In the genomic region with DNA sequence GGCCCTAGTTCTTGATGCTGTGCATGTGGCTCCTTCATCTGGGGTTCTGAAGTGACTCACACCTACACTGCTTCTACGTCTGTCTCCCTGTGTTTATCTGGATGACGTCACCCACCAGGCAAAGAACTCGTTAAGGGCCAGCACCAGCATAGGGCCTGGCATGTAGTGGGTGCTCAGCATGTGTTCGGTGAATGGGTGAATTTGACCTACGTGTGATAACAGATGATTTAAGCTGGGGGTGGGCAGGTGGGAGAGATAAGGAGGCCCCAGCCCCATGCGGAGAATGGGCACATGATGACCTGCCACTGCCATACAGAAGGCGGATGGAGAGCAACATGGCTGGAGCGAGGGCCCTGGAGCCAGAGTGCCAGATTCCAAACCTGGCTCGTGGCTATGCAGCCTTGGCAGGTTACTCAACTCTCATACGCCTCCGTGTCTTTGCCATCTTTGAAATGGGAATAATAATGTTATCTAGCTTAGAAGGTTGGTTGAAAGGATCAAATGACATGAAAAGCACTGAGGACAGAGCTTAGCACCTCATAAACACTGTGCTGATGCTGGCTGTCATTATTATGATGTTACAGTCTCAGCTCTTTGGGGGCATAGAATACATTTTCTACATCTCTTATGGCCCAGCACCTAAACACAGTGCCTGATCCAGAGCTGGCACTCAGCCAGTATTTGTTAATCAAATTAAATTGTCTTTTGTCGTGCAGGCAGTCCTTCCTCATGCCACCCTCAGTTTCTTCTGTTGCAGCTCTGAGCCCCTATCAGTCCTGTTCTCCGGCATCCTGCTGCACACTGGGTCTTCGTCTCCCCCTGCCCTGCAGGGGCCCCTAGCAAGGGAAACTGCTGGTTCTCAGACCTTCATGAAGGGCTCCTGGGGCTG, we compare ENCODE assay signal across 1 cellular context.
TF ChIP-seq lines count a peak whose summit lies in the region.

No MANE protein-coding gene starts in this region.

TF ChIP-seq in HepG2, 621 proteins besides CTCF, POLR2A, EP300 and RAD21:
- TF ChIP-seq, protein P1, sequence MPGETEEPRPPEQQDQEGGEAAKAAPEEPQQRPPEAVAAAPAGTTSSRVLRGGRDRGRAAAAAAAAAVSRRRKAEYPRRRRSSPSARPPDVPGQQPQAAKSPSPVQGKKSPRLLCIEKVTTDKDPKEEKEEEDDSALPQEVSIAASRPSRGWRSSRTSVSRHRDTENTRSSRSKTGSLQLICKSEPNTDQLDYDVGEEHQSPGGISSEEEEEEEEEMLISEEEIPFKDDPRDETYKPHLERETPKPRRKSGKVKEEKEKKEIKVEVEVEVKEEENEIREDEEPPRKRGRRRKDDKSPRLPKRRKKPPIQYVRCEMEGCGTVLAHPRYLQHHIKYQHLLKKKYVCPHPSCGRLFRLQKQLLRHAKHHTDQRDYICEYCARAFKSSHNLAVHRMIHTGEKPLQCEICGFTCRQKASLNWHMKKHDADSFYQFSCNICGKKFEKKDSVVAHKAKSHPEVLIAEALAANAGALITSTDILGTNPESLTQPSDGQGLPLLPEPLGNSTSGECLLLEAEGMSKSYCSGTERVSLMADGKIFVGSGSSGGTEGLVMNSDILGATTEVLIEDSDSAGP (CRISPR knock-in tag; IDR thresholded peaks at IDR 0.05; ENCODE audit: borderline replicate concordance): peak; percentile 26; the same call in 1 of the 2 replicates
- TF ChIP-seq, protein P2, sequence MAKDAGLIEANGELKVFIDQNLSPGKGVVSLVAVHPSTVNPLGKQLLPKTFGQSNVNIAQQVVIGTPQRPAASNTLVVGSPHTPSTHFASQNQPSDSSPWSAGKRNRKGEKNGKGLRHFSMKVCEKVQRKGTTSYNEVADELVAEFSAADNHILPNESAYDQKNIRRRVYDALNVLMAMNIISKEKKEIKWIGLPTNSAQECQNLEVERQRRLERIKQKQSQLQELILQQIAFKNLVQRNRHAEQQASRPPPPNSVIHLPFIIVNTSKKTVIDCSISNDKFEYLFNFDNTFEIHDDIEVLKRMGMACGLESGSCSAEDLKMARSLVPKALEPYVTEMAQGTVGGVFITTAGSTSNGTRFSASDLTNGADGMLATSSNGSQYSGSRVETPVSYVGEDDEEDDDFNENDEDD (CRISPR knock-in tag; IDR thresholded peaks at IDR 0.05; ENCODE audit: borderline replicate concordance): no peak
- TF ChIP-seq SRY (CRISPR knock-in tag; IDR thresholded peaks at IDR 0.05) (no peak), NCOA1 (CRISPR knock-in tag; IDR thresholded peaks at IDR 0.05) (no peak), FOXK1 (CRISPR knock-in tag; IDR thresholded peaks at IDR 0.05; ENCODE audit: borderline replicate concordance, low read depth) (peak; percentile 52; the same call in 1 of the 2 replicates), SALL1 (CRISPR knock-in tag; IDR thresholded peaks at IDR 0.05) (0 out of 2 replicates have a peak, but pooled peaks have one; percentile 7), ATF3 (CRISPR knock-in tag; IDR thresholded peaks at IDR 0.05) (peak; percentile 58; the same call in 1 of the 2 replicates), CREM (IDR thresholded peaks at IDR 0.05) (peak; percentile 39; the same call in 1 of the 2 replicates), CREM (CRISPR knock-in tag; IDR thresholded peaks at IDR 0.05) (no peak), ZBTB21 (CRISPR knock-in tag; IDR thresholded peaks at IDR 0.05) (peak; percentile 75), LCORL (IDR thresholded peaks at IDR 0.05) (peak; percentile 56; the same call in 1 of the 2 replicates), LCORL (CRISPR knock-in tag; IDR thresholded peaks at IDR 0.05) (no peak), CREB1 (IDR thresholded peaks at IDR 0.05) (peak; percentile 98), CREB1 (CRISPR knock-in tag; IDR thresholded peaks at IDR 0.05) (peak; percentile 79), GABPA (IDR thresholded peaks at IDR 0.05; ENCODE audit: low read depth, low read length) (no peak), GABPA (CRISPR knock-in tag; IDR thresholded peaks at IDR 0.05; ENCODE audit: low read depth) (no peak), JUND (CRISPR knock-in tag; IDR thresholded peaks at IDR 0.05) (peak; percentile 59; the same call in 1 of the 2 replicates), ATF7 (IDR thresholded peaks at IDR 0.05) (peak; percentile 99), ATF7 (CRISPR knock-in tag; IDR thresholded peaks at IDR 0.05) (0 out of 2 replicates have a peak, but pooled peaks have one; percentile 70), STAT5B (CRISPR knock-in tag; IDR thresholded peaks at IDR 0.05) (no peak), ZNF687 (CRISPR knock-in tag; IDR thresholded peaks at IDR 0.05) (peak; percentile 26; the same call in 1 of the 2 replicates), FOSL2 (CRISPR knock-in tag; IDR thresholded peaks at IDR 0.05) (peak; percentile 82)
- TF ChIP-seq, protein P3, sequence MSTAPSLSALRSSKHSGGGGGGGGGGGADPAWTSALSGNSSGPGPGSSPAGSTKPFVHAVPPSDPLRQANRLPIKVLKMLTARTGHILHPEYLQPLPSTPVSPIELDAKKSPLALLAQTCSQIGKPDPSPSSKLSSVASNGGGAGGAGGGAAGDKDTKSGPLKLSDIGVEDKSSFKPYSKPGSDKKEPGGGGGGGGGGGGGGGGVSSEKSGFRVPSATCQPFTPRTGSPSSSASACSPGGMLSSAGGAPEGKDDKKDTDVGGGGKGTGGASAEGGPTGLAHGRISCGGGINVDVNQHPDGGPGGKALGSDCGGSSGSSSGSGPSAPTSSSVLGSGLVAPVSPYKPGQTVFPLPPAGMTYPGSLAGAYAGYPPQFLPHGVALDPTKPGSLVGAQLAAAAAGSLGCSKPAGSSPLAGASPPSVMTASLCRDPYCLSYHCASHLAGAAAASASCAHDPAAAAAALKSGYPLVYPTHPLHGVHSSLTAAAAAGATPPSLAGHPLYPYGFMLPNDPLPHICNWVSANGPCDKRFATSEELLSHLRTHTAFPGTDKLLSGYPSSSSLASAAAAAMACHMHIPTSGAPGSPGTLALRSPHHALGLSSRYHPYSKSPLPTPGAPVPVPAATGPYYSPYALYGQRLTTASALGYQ (CRISPR knock-in tag; IDR thresholded peaks at IDR 0.05): no peak
